21 cellular contexts compared by ENCODE assay signal in genomic region chr9:98357921-98358535, GRCh38.
DNase-seq lines count a peak whose midpoint lies in the region; ATAC-seq lines count a peak whose summit lies in the region.
"Had no signal": no experiment of that assay in that cellular context is flagged by ENCODE, and none has a peak within 500 bp of the region (broad histone marks: within the 10 kb centered on the region; RNA-seq: fewer than 3 reads in every experiment).

No MANE protein-coding gene starts in this region.

- H3K4me1 ChIP-seq in Karpas-422 (ENCODE audit: low read length) = no peaks in the 10 kb centered on the region
- H3K4me1 ChIP-seq: HAP-1 had no signal

- H3K79me2 ChIP-seq in Karpas-422 (ENCODE audit: low read length) = no peaks in the 10 kb centered on the region
- H3K79me2 ChIP-seq: hepatocyte had no signal

- H4K20me1 ChIP-seq in Karpas-422 (ENCODE audit: insufficient read depth, low read depth, low read length) = no peaks in the 10 kb centered on the region

- H2AFZ ChIP-seq in Karpas-422 (ENCODE audit: low read length) = no peak overlapping the region
- H2AFZ ChIP-seq: hepatocyte, PC-9 had no signal

- H3K4me3 ChIP-seq in Karpas-422 (ENCODE audit: low read length) = no peak overlapping the region
- H3K4me3 ChIP-seq: cardiac muscle cell, HAP-1, hepatocyte, PC-9 had no signal

- no peaks in the 10 kb centered on the region for H3K36me3 ChIP-seq in Karpas-422 (ENCODE audit: insufficient read depth, low read length)
- H3K36me3 ChIP-seq: cardiac muscle cell, HAP-1, neutrophil had no signal

- no peaks in the 10 kb centered on the region for H3K9me2 ChIP-seq in Karpas-422 (replicated peaks; ENCODE audit: insufficient read depth, low read length)

- DNase-seq in AG08395 (ENCODE audit: low spot score) = peak; percentile 70
- DNase-seq in HT1080 (ENCODE audit: low read depth) = peak; percentile 48
- peak; percentile 78 to 83 for DNase-seq in dermis microvascular lymphatic vessel endothelial cell (ENCODE audit: low read depth in 2 of 2)
- peak; percentile 33 for DNase-seq in left kidney (ENCODE audit: low read depth, low spot score)
- DNase-seq in Karpas-422 = no peak
- DNase-seq: activated naive CD4-positive, alpha-beta T cell; DMS153; effector memory CD8-positive, alpha-beta T cell; NCI-H1694 treated with DMSO at 0.1 percent for 48 hours; NCI-H510A treated with DMSO at 0.1 percent for 48 hours; PC-9; small intestine; stimulated activated naive CD8-positive, alpha-beta T cell treated with anti-CD3 and anti-CD28 coated beads, Interleukin-15, amount 100 ng/mL, for 72 hours had no signal

- H3K4me2 ChIP-seq in Karpas-422 (ENCODE audit: low read depth, low read length, poor library complexity, severe bottlenecking) = no peak overlapping the region
- H3K4me2 ChIP-seq: hepatocyte, KMS-11, PC-9 had no signal

- H3K27ac ChIP-seq in Karpas-422 (ENCODE audit: low read length) = no peak overlapping the region
- H3K27ac ChIP-seq: cardiac muscle cell, hepatocyte, KMS-11, neutrophil, PC-9 had no signal

- ATAC-seq in GM19455 (IDR thresholded peaks at IDR 0.05; ENCODE audit: unreplicated experiment) = no peak
- ATAC-seq in HG03135 (IDR thresholded peaks at IDR 0.05; ENCODE audit: unreplicated experiment) = no peak
- ATAC-seq in GM18511 (IDR thresholded peaks at IDR 0.05; ENCODE audit: unreplicated experiment) = no peak
- ATAC-seq: effector memory CD8-positive, alpha-beta T cell; stimulated activated naive CD8-positive, alpha-beta T cell treated with anti-CD3 and anti-CD28 coated beads, Interleukin-15, amount 100 ng/mL, for 72 hours had no signal

- H3K27me3 ChIP-seq in Karpas-422 (ENCODE audit: low read length) = no peaks in the 10 kb centered on the region
- H3K27me3 ChIP-seq: cardiac muscle cell, hepatocyte had no signal

- no peak overlapping the region for H3K9ac ChIP-seq in Karpas-422 (ENCODE audit: low read length)
- H3K9ac ChIP-seq: KMS-11 had no signal

- H3K9me3 ChIP-seq in Karpas-422 (ENCODE audit: low read length) = no peaks in the 10 kb centered on the region
- H3K9me3 ChIP-seq: HAP-1, neutrophil had no signal
